ENCODE assay signal across 12 cellular contexts in the genomic region with DNA sequence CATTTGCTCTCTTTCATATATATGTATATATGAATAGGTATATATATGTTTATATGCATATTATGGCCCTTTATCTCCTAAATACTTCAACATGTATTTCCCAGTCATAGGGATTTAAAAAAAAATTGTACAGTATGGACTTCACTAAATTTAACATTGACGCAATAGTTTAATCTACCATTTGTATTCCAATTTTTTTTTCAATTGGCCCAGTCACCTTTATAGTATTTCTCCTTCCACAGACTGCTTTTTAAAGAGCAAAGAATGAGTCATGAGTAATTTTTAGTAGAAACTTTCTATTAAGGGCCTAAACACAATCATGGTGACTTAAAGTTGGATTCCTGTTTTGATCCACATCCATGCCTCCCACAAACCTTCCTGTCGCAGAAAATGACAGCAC. TPM values are rescaled to one million over a fixed set of nuclear protein-coding genes. Genes with fewer than 3 reads are reported as not detected.
DNase-seq lines count a peak whose midpoint lies in the region; ATAC-seq and TF ChIP-seq lines count a peak whose summit lies in the region.
"Had no signal": no experiment of that assay in that cellular context is flagged by ENCODE, and none has a peak within 500 bp of the region (broad histone marks: within the 10 kb centered on the region; RNA-seq: fewer than 3 reads in every experiment).

No MANE protein-coding gene starts in this region.

- H3K4me1 Mint-ChIP-seq in stimulated activated naive CD8-positive, alpha-beta T cell treated with anti-CD3 and anti-CD28 coated beads, Interleukin-15, Interleukin-2, amounts not matched to agents 100 ng/mL and 50 ng/mL, for 24 hours (ENCODE audit: low read depth), result peaks cover 50% of the 10 kb centered on the region
- H3K4me1 Mint-ChIP-seq in stimulated activated naive CD8-positive, alpha-beta T cell treated with anti-CD3 and anti-CD28 coated beads, Interleukin-15, amount 100 ng/mL, for 72 hours, result peaks cover 61% of the 10 kb centered on the region
- peaks cover 36% of the 10 kb centered on the region for H3K4me1 Mint-ChIP-seq in chondrocyte (ENCODE audit: low read depth)

- DNase-seq in stimulated activated naive CD8-positive, alpha-beta T cell treated with anti-CD3 and anti-CD28 coated beads, Interleukin-15, amount 100 ng/mL, for 72 hours, result no peak
- no peak for DNase-seq in chondrocyte (ENCODE audit: low spot score)
- DNase-seq in lung microvascular endothelial cell (ENCODE audit: low read depth in 2 of 2), result peak; percentile 12 to 76
- DNase-seq in left colon, result no peak
- DNase-seq in GM20000 (ENCODE audit: low spot score), result no peak
- DNase-seq in central memory CD4-positive, alpha-beta T cell, result no peak
- DNase-seq: activated effector memory CD4-positive, alpha-beta T cell treated with Interleukin-2 at 50 U/mL for 16 hours; AML-193; kidney glomerular epithelial cell; NCI-H1930 had no signal

- no peak for ATAC-seq in stimulated activated naive CD8-positive, alpha-beta T cell treated with anti-CD3 and anti-CD28 coated beads, Interleukin-15, amount 100 ng/mL, for 72 hours
- ATAC-seq in HG03097 (IDR thresholded peaks at IDR 0.05; ENCODE audit: low FRiP score, unreplicated experiment), result no peak
- no peak for ATAC-seq in left colon

- H3K27me3 Mint-ChIP-seq in stimulated activated naive CD8-positive, alpha-beta T cell treated with anti-CD3 and anti-CD28 coated beads, Interleukin-15, Interleukin-2, amounts not matched to agents 100 ng/mL and 50 ng/mL, for 24 hours, result no peaks in the 10 kb centered on the region
- no peaks in the 10 kb centered on the region for H3K27me3 Mint-ChIP-seq in stimulated activated naive CD8-positive, alpha-beta T cell treated with anti-CD3 and anti-CD28 coated beads, Interleukin-15, amount 100 ng/mL, for 72 hours
- no peaks in the 10 kb centered on the region for H3K27me3 Mint-ChIP-seq in chondrocyte (ENCODE audit: low read depth)

- no peak overlapping the region for H3K4me3 Mint-ChIP-seq in stimulated activated naive CD8-positive, alpha-beta T cell treated with anti-CD3 and anti-CD28 coated beads, Interleukin-15, Interleukin-2, amounts not matched to agents 100 ng/mL and 50 ng/mL, for 24 hours
- H3K4me3 Mint-ChIP-seq in stimulated activated naive CD8-positive, alpha-beta T cell treated with anti-CD3 and anti-CD28 coated beads, Interleukin-15, amount 100 ng/mL, for 72 hours, result no peak overlapping the region
- H3K4me3 Mint-ChIP-seq in chondrocyte (ENCODE audit: unreplicated experiment), result no peak overlapping the region

- intact Hi-C loops in left colon (cut with DNase I, micrococcal nuclease), result no loop called here

- peak overlapping the region; percentile 17 for H3K27ac Mint-ChIP-seq in stimulated activated naive CD8-positive, alpha-beta T cell treated with anti-CD3 and anti-CD28 coated beads, Interleukin-15, Interleukin-2, amounts not matched to agents 100 ng/mL and 50 ng/mL, for 24 hours
- no peak overlapping the region for H3K27ac Mint-ChIP-seq in stimulated activated naive CD8-positive, alpha-beta T cell treated with anti-CD3 and anti-CD28 coated beads, Interleukin-15, amount 100 ng/mL, for 72 hours
- H3K27ac Mint-ChIP-seq in chondrocyte (ENCODE audit: unreplicated experiment), result peak overlapping the region; percentile 91

- peaks cover 13% of the 10 kb centered on the region for H3K36me3 Mint-ChIP-seq in stimulated activated naive CD8-positive, alpha-beta T cell treated with anti-CD3 and anti-CD28 coated beads, Interleukin-15, Interleukin-2, amounts not matched to agents 100 ng/mL and 50 ng/mL, for 24 hours (ENCODE audit: low read depth)
- H3K36me3 Mint-ChIP-seq in chondrocyte (ENCODE audit: low read depth), result no peaks in the 10 kb centered on the region

- TF ChIP-seq CTCF in chondrocyte (IDR thresholded peaks at IDR 0.05), result no peak
- no peak for TF ChIP-seq CTCF in GM20000 (IDR thresholded peaks at IDR 0.05; ENCODE audit: extremely low read depth, missing control alignments)

- no peaks in the 10 kb centered on the region for H3K9me3 Mint-ChIP-seq in stimulated activated naive CD8-positive, alpha-beta T cell treated with anti-CD3 and anti-CD28 coated beads, Interleukin-15, Interleukin-2, amounts not matched to agents 100 ng/mL and 50 ng/mL, for 24 hours
- H3K9me3 Mint-ChIP-seq in stimulated activated naive CD8-positive, alpha-beta T cell treated with anti-CD3 and anti-CD28 coated beads, Interleukin-15, amount 100 ng/mL, for 72 hours, result no peaks in the 10 kb centered on the region
- no peaks in the 10 kb centered on the region for H3K9me3 Mint-ChIP-seq in chondrocyte (ENCODE audit: low read depth)

RNA-seq across cellular contexts. Expression of a gene that starts 20.5 kb away (rescaled TPM):
- total RNA-seq in chondrocyte (74.2 to 80.0 TPM (median 78.8 TPM) in 3 replicates), lung microvascular endothelial cell (11.1 and 14.9 TPM in 2 replicates), left colon (10 to 100 TPM; 39.4 to 51.2 TPM)

Comparison
In these comparisons a context has a peak if more than half of its experiments do, and no peak if none do; other contexts are left out.
1. H3K27ac Mint-ChIP-seq: peak in stimulated activated naive CD8-positive, alpha-beta T cell treated with anti-CD3 and anti-CD28 coated beads, Interleukin-15, Interleukin-2, amounts not matched to agents 100 ng/mL and 50 ng/mL, for 24 hours (single experiment) and chondrocyte (single experiment); none in stimulated activated naive CD8-positive, alpha-beta T cell treated with anti-CD3 and anti-CD28 coated beads, Interleukin-15, amount 100 ng/mL, for 72 hours (0 of 2).
2. DNase-seq: peak in lung microvascular endothelial cell (2 of 2); none in stimulated activated naive CD8-positive, alpha-beta T cell treated with anti-CD3 and anti-CD28 coated beads, Interleukin-15, amount 100 ng/mL, for 72 hours (0 of 2), chondrocyte (single experiment), left colon (0 of 2), GM20000 (single experiment) and central memory CD4-positive, alpha-beta T cell (single experiment).